Comparison of ENCODE assay signal across 9 cellular contexts in the genomic region with DNA sequence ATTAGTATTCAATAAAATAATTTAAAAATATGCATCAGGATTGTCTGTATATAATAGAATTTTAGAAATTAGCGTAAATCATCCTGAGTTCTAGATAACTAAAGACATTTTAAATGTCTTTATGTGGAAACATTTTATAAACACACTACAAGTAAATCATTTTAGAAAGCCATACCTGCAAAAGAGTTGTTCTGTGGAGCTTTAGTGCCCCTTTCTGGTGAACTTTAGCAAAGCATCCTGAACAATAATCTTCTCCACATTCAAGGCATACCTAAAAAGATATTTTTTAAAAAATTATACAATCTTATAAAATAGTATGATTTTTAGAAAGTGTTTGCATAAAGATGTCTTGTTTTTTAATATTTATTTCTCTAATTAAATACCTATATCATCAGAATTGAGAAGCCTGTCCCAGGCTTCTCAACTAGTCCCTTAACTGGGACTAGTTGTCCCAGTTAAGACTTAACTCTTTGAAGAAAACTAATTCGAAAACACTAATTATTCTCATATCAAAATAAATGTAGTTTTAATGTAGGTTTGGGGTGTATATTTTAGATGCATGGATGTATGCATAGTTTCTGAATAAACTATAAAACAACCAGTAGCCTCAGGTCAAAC. TPM values are rescaled to one million over a fixed set of nuclear protein-coding genes. Genes with fewer than 3 reads are reported as not detected.
DNase-seq lines count a peak whose midpoint lies in the region; ATAC-seq and TF ChIP-seq lines count a peak whose summit lies in the region.
"Had no signal": no experiment of that assay in that cellular context is flagged by ENCODE, and none has a peak within 500 bp of the region (broad histone marks: within the 10 kb centered on the region; RNA-seq: fewer than 3 reads in every experiment).

No MANE protein-coding gene starts in this region.

- H3K4me3 Mint-ChIP-seq in natural killer cell treated with Interleukin-12 subunit alpha and Interleukin-12 subunit beta and Interleukin-15 and Interleukin-18, amount 100 ng/mL, for 72 hours: no peak overlapping the region
- H3K4me3 Mint-ChIP-seq in activated T-helper 17 cell treated with anti-CD3 and anti-CD28 coated beads, Interleukin-2, amount 50 U/mL, for 72 hours: no peak overlapping the region
- H3K4me3 Mint-ChIP-seq in CD4-positive, alpha-beta T cell: no peak overlapping the region
- H3K4me3 Mint-ChIP-seq: IgD-negative memory B cell had no signal

- H3K4me1 Mint-ChIP-seq in natural killer cell treated with Interleukin-12 subunit alpha and Interleukin-12 subunit beta and Interleukin-15 and Interleukin-18, amount 100 ng/mL, for 72 hours (ENCODE audit: low read depth in 2 of 2): no peaks in the 10 kb centered on the region
- no peaks in the 10 kb centered on the region for H3K4me1 Mint-ChIP-seq in activated T-helper 17 cell treated with anti-CD3 and anti-CD28 coated beads, Interleukin-2, amount 50 U/mL, for 72 hours
- H3K4me1 Mint-ChIP-seq in CD4-positive, alpha-beta T cell (ENCODE audit: low read depth): no peaks in the 10 kb centered on the region
- H3K4me1 Mint-ChIP-seq: IgD-negative memory B cell had no signal

- intact Hi-C loops in left lung (cut with DNase I): no loop called here
- intact Hi-C loops in CD4-positive, alpha-beta T cell (cut with DNase I, micrococcal nuclease): no loop called here

- peak; percentile 5 for DNase-seq in GDM1 (lab: John Stamatoyannopoulos, UW)
- peak; percentile 12 for DNase-seq in Jurkat, Clone E6-1 (ENCODE audit: low read depth, low spot score)
- peak; percentile 33 for DNase-seq in SW480 (ENCODE audit: low spot score)
- no peak for DNase-seq in left lung
- no peak for DNase-seq in natural killer cell treated with Interleukin-12 subunit alpha and Interleukin-12 subunit beta and Interleukin-15 and Interleukin-18, amount 100 ng/mL, for 72 hours (ENCODE audit: low spot score)
- DNase-seq in effector CD8-positive, alpha-beta T cell (lab: John Stamatoyannopoulos, UW): no peak
- no peak for DNase-seq in CD4-positive, alpha-beta T cell

- H3K36me3 ChIP-seq in left lung: no peaks in the 10 kb centered on the region

- CTCF ChIA-PET in CD4-positive, alpha-beta T cell (lab: Charles Lee): no interaction called here

- no peaks in the 10 kb centered on the region for H3K4me1 ChIP-seq in left lung

- H3K4me3 ChIP-seq in Jurkat, Clone E6-1 (ENCODE audit: low read length): no peak overlapping the region
- no peak overlapping the region for H3K4me3 ChIP-seq in left lung

- no peaks in the 10 kb centered on the region for H3K27me3 Mint-ChIP-seq in natural killer cell treated with Interleukin-12 subunit alpha and Interleukin-12 subunit beta and Interleukin-15 and Interleukin-18, amount 100 ng/mL, for 72 hours
- peaks cover 6% of the 10 kb centered on the region for H3K27me3 Mint-ChIP-seq in activated T-helper 17 cell treated with anti-CD3 and anti-CD28 coated beads, Interleukin-2, amount 50 U/mL, for 72 hours
- H3K27me3 Mint-ChIP-seq in CD4-positive, alpha-beta T cell: peaks cover 3% of the 10 kb centered on the region

- peak in 1 of 2 donors; percentile 29 for TF ChIP-seq CTCF in left lung (IDR thresholded peaks at IDR 0.05)
- TF ChIP-seq CTCF in CD4-positive, alpha-beta T cell (IDR thresholded peaks at IDR 0.05): no peak

- H3K9me3 Mint-ChIP-seq in natural killer cell treated with Interleukin-12 subunit alpha and Interleukin-12 subunit beta and Interleukin-15 and Interleukin-18, amount 100 ng/mL, for 72 hours: no peaks in the 10 kb centered on the region
- H3K9me3 Mint-ChIP-seq in activated T-helper 17 cell treated with anti-CD3 and anti-CD28 coated beads, Interleukin-2, amount 50 U/mL, for 72 hours: no peaks in the 10 kb centered on the region
- H3K9me3 Mint-ChIP-seq in CD4-positive, alpha-beta T cell: no peaks in the 10 kb centered on the region
- H3K9me3 Mint-ChIP-seq: IgD-negative memory B cell had no signal

- no peaks in the 10 kb centered on the region for H3K36me3 Mint-ChIP-seq in natural killer cell treated with Interleukin-12 subunit alpha and Interleukin-12 subunit beta and Interleukin-15 and Interleukin-18, amount 100 ng/mL, for 72 hours
- no peaks in the 10 kb centered on the region for H3K36me3 Mint-ChIP-seq in activated T-helper 17 cell treated with anti-CD3 and anti-CD28 coated beads, Interleukin-2, amount 50 U/mL, for 72 hours (ENCODE audit: low read depth)
- no peaks in the 10 kb centered on the region for H3K36me3 Mint-ChIP-seq in CD4-positive, alpha-beta T cell (ENCODE audit: low read depth)
- H3K36me3 Mint-ChIP-seq: IgD-negative memory B cell had no signal

- POLR2A ChIA-PET in CD4-positive, alpha-beta T cell (lab: Charles Lee): no interaction called here

- peak; percentile 56 for ATAC-seq in left lung
- ATAC-seq in natural killer cell treated with Interleukin-12 subunit alpha and Interleukin-12 subunit beta and Interleukin-15 and Interleukin-18, amount 100 ng/mL, for 72 hours: no peak
- no peak for ATAC-seq in activated T-helper 17 cell treated with anti-CD3 and anti-CD28 coated beads, Interleukin-2, amount 50 U/mL, for 72 hours (replicated peaks)
- ATAC-seq in CD4-positive, alpha-beta T cell (ENCODE audit: poor library complexity): no peak

- H3K27ac ChIP-seq in left lung: no peak overlapping the region
- H3K27ac ChIP-seq in CD4-positive, alpha-beta T cell (ENCODE audit: low read depth, low read length): no peak overlapping the region

- H3K27me3 ChIP-seq in left lung: no peaks in the 10 kb centered on the region
- H3K27me3 ChIP-seq in CD4-positive, alpha-beta T cell (ENCODE audit: control insufficient read depth, insufficient read depth, low read length): no peaks in the 10 kb centered on the region

- H3K9me3 ChIP-seq in left lung: no peaks in the 10 kb centered on the region
- H3K9me3 ChIP-seq in CD4-positive, alpha-beta T cell (ENCODE audit: control insufficient read depth, low read length): no peaks in the 10 kb centered on the region

- no peak overlapping the region for H3K27ac Mint-ChIP-seq in natural killer cell treated with Interleukin-12 subunit alpha and Interleukin-12 subunit beta and Interleukin-15 and Interleukin-18, amount 100 ng/mL, for 72 hours
- no peak overlapping the region for H3K27ac Mint-ChIP-seq in activated T-helper 17 cell treated with anti-CD3 and anti-CD28 coated beads, Interleukin-2, amount 50 U/mL, for 72 hours
- no peak overlapping the region for H3K27ac Mint-ChIP-seq in CD4-positive, alpha-beta T cell

RNA-seq across cellular contexts. Expression of a gene that starts 29.7 kb away (rescaled TPM):
- not detected for polyA plus RNA-seq in Jurkat, Clone E6-1 (2012; ENCODE audit: insufficient read depth, insufficient read length)
- 1 to 10 TPM in 1 of 2 donors, not detected in 1; 6.7 TPM for total RNA-seq in left lung
- not detected for total RNA-seq in natural killer cell treated with Interleukin-12 subunit alpha and Interleukin-12 subunit beta and Interleukin-15 and Interleukin-18, amount 100 ng/mL, for 72 hours
- total RNA-seq in activated T-helper 17 cell treated with anti-CD3 and anti-CD28 coated beads, Interleukin-2, amount 50 U/mL, for 72 hours: not detected
- total RNA-seq in CD4-positive, alpha-beta T cell: not detected
- polyA plus RNA-seq: IgD-negative memory B cell had no signal

Comparison
In these comparisons a context has a peak if more than half of its experiments do, and no peak if none do; other contexts are left out.
1. DNase-seq: peak in GDM1 (single experiment), Jurkat, Clone E6-1 (single experiment) and SW480 (single experiment); none in left lung (0 of 2), natural killer cell treated with Interleukin-12 subunit alpha and Interleukin-12 subunit beta and Interleukin-15 and Interleukin-18, amount 100 ng/mL, for 72 hours (single experiment), effector CD8-positive, alpha-beta T cell (single experiment) and CD4-positive, alpha-beta T cell (0 of 10).